In the genomic region with DNA sequence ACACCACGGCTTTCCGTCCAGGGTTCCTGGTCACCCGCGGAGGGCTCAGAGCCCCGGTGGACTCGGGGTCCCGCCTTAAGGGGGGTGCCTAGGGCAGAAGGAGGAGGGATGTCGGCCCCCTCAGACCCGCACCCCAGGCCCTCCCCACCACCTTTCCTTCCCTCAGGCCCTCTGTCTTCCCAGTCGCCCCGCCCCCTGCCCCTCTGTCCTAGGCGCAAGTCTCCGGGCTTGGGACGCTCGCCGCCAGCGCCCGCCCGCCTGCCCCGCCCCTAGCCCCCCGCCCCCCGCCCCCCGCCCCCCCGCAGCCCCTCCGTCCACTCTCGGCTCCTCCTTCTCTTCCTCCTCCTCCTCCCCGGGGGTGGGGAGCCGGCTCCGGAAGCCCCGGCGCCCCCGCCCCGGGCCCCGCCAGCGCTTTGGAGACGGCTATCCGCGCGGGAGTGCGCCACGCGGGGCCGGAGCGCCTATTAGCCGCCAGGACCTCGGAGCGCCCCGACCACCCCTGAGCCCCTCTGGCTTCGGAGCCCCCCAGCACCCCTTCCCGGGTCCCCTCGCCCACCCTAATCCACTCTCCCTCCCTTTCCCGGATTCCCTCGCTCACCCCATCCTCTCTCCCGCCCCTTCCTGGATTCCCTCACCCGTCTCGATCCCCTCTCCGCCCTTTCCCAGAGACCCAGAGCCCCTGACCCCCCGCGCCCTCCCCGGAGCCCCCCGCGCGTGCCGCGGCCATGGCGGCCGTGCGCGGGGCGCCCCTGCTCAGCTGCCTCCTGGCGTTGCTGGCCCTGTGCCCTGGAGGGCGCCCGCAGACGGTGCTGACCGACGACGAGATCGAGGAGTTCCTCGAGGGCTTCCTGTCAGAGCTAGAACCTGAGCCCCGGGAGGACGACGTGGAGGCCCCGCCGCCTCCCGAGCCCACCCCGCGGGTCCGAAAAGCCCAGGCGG, we compare ENCODE assay signal across 10 cellular contexts. TPM values are rescaled to one million over a fixed set of nuclear protein-coding genes. Genes with fewer than 3 reads are reported as not detected.
A peak's percentile ranks its signal among the peaks of the same experiment; 100 is the strongest.
DNase-seq lines count a peak whose midpoint lies in the region; ATAC-seq, FAIRE-seq and TF ChIP-seq lines count a peak whose summit lies in the region.
"Had no signal": no experiment of that assay in that cellular context is flagged by ENCODE, and none has a peak within 500 bp of the region (broad histone marks: within the 10 kb centered on the region; RNA-seq: fewer than 3 reads in every experiment).

A gene (plus strand): TSS at position 405 of the 939 bp plus-strand sequence. CDS start 321 bp downstream, at position 726.

- 8% methylated on average over 23 of the region's 89 CpGs for WGBS in K562 (ENCODE audit: insufficient coverage, low coverage, missing lambda C conversion rate)

- no TSS peak for BruUV-seq in K562 (replicated peaks; lab: Mats Ljungman, UMichigan)

- intact Hi-C loops in K562 (cut with micrococcal nuclease), result no loop called here

- no peaks in the 10 kb centered on the region for H3K79me2 ChIP-seq in K562 (ENCODE audit: control insufficient read depth, insufficient read depth, low read length)

- H3K4me1 ChIP-seq in K562 (replicated peaks in 1 of 2; ENCODE audit: control insufficient read depth in 2 of 2, insufficient read depth in 2 of 2, low read length in 2 of 2), result peaks cover 0 to 39% of the 10 kb centered on the region in 2 experiments; a peak in 4 of 5 replicates

- FAIRE-seq in K562 (lab: Jason Lieb, UNC), result no peak

- H3K27me3 ChIP-seq in BJ (ENCODE audit: control insufficient read depth, insufficient read depth, low read length) (no peaks in the 10 kb centered on the region), MG63 (no peaks in the 10 kb centered on the region), K562 (ENCODE audit: control insufficient read depth in 2 of 2, insufficient read depth in 2 of 2, low read length in 2 of 2) (peaks cover 17 to 39% of the 10 kb centered on the region in 2 experiments; a peak in 4 of 5 replicates)

- CTCF ChIA-PET in BJ (lab: Yijun Ruan, JAX) (interaction anchor here (2.1 kb wide), 1 partner anchor 32 kb away, joined by 6 read pairs; no protein-coding TSS in a partner anchor), K562 (lab: Yijun Ruan, JAX; ENCODE audit: low intra/inter-chr PET ratio) (no interaction called here)

- no peak for TF ChIP-seq RAD21 in K562 (CRISPR knock-in tag; conservative IDR thresholded peaks at IDR 0.05 in 1 of 2, IDR thresholded peaks at IDR 0.05 in 1 of 2)

- no peaks in the 10 kb centered on the region for H3K9me1 ChIP-seq in K562 (ENCODE audit: control insufficient read depth, insufficient read depth, low read length)

- TF ChIP-seq POLR2A in K562 (conservative IDR thresholded peaks at IDR 0.05), result no peak

- no peak within 1 kb of the TSS for H3K4me2 ChIP-seq in K562 (ENCODE audit: insufficient read depth, low read length)

- no peaks in the 10 kb centered on the region for H3K9me3 ChIP-seq in MG63
- no peaks in the 10 kb centered on the region for H3K9me3 ChIP-seq in K562 (replicated peaks; ENCODE audit: control insufficient read depth, insufficient read depth, low read depth, low read length)

- H3K36me3 ChIP-seq in BJ (ENCODE audit: control insufficient read depth, insufficient read depth, low read length), result peaks cover 22% of the 10 kb centered on the region
- peaks cover 23% of the 10 kb centered on the region for H3K36me3 ChIP-seq in MG63
- no peaks in the 10 kb centered on the region for H3K36me3 ChIP-seq in K562 (ENCODE audit: control insufficient read depth, insufficient read depth, low read length)

- in situ Hi-C loops in K562 (cut with MboI), result no loop called here

- ATAC-seq in K562 (0 out of 3 replicates have a peak, but pooled peaks have one; percentile 13), GM21423 (IDR thresholded peaks at IDR 0.05; ENCODE audit: unreplicated experiment) (no peak), HG02571 (IDR thresholded peaks at IDR 0.05; ENCODE audit: unreplicated experiment) (no peak)
- ATAC-seq: HCT116 had no signal

- H3K4me3 ChIP-seq in BJ (ENCODE audit: low read depth, low read length), result peak within 1 kb of the TSS; percentile 49
- peak within 1 kb of the TSS; percentile 78 for H3K4me3 ChIP-seq in MG63
- no peak within 1 kb of the TSS for H3K4me3 ChIP-seq in K562

- peak within 1 kb of the TSS in 1 of 2 experiments; percentile 35; a peak in 1 of 4 replicates for H3K9ac ChIP-seq in K562 (ENCODE audit: insufficient read depth in 1 of 2, low read depth in 2 of 2, low read length in 2 of 2)

- no peak for TF ChIP-seq EP300 in K562 (IDR thresholded peaks at IDR 0.05; ENCODE audit: low read length)

- DNase-seq in BJ (ENCODE audit: low read depth) (no peak), MG63 (peak; percentile 66), K562 (ENCODE audit: extremely low read depth in 1 of 4, low spot score in 3 of 4) (peak in 2 of 4 experiments; percentile 65), iris pigment epithelial cell (ENCODE audit: low read depth) (peak; percentile 39), activated gamma-delta T cell treated with Interleukin-2 at 50 U/mL for 16 hours (no peak)
- peak; percentile 52 for DNase-seq in stimulated activated CD8-positive, alpha-beta memory T cell treated with anti-CD3 and anti-CD28 coated beads, Interleukin-4, amount 100 ng/mL, for 48 hours

- POLR2A ChIA-PET in BJ (lab: Charles Lee) (no interaction called here), K562 (lab: Yijun Ruan, JAX) (interaction anchor here (2.7 kb wide), 1 partner anchor 11 kb away, joined by 16 read pairs; no protein-coding TSS in a partner anchor)

- H4K20me1 ChIP-seq in K562 (replicated peaks; ENCODE audit: control insufficient read depth, insufficient read depth, low read length), result 0 out of 2 replicates have a peak, but pooled peaks cover 7% of the 10 kb centered on the region

- no peak within 1 kb of the TSS for H2AFZ ChIP-seq in K562 (ENCODE audit: low read depth, low read length)

- TF ChIP-seq CTCF in BJ (IDR thresholded peaks at IDR 0.05; ENCODE audit: insufficient read depth, low read depth, low read length), result no peak
- 0 out of 6 replicates have a peak, but pooled peaks of 1 of the 3 experiments have one; percentile 8 for TF ChIP-seq CTCF in K562 (IDR thresholded peaks at IDR 0.05 in 2 of 3, conservative IDR thresholded peaks at IDR 0.05 in 1 of 3; ENCODE audit: insufficient read depth in 2 of 3, low read depth in 1 of 3, low read length in 3 of 3)

- no peak within 1 kb of the TSS for H3K27ac ChIP-seq in K562 (ENCODE audit: extremely low read depth, low read depth, low read length)
- H3K27ac ChIP-seq: epithelial cell of prostate had no signal

TF ChIP-seq in K562, 482 proteins besides CTCF, POLR2A, EP300 and RAD21 (continues in another document):
- TF ChIP-seq ZNF431 (CRISPR knock-in tag; IDR thresholded peaks at IDR 0.05), result no peak
- TF ChIP-seq ZNF175 (CRISPR knock-in tag; IDR thresholded peaks at IDR 0.05; ENCODE audit: low read depth), result no peak
- TF ChIP-seq C11orf30 (IDR thresholded peaks at IDR 0.05; ENCODE audit: low read depth), result no peak
- TF ChIP-seq, protein P1, sequence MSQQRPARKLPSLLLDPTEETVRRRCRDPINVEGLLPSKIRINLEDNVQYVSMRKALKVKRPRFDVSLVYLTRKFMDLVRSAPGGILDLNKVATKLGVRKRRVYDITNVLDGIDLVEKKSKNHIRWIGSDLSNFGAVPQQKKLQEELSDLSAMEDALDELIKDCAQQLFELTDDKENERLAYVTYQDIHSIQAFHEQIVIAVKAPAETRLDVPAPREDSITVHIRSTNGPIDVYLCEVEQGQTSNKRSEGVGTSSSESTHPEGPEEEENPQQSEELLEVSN (IDR thresholded peaks at IDR 0.05; ENCODE audit: borderline replicate concordance in 1 of 2, extremely low read depth in 1 of 2, insufficient read depth in 1 of 2, insufficient read length in 1 of 2, low read depth in 1 of 2, low read length in 1 of 2, poor library complexity in 1 of 2, severe bottlenecking in 1 of 2), result peak in 1 of 2 experiments; percentile 25

RNA-seq across cellular contexts. Expression of the gene that starts here (rescaled TPM):
- polyA plus RNA-seq in BJ (2011; rRNA removed) (45.7 and 117 TPM in 2 replicates), K562 (2011; rRNA removed) (0.43 and 1.1 TPM in 2 replicates), K562 (2014; fragmentation: Illumina TruSeq; extraction: Trizol) (0.30 and 0.69 TPM in 2 replicates), K562 (2014; fragmentation: Nextera tagmentation; extraction: Ambion mirVana) (under 1 TPM in 1 of 2 experiments, not detected in 1; 0.04 TPM), K562 (2014; rRNA removed) (0.03 TPM in 1 of 2 replicates, not detected in the other)
- polyA minus RNA-seq in BJ (2011; rRNA and poly(A)+ RNA removed), result 98.1 and 175 TPM in 2 replicates
- 36.8 and 45.8 TPM in 2 replicates for total RNA-seq in MG63 (2014; rRNA removed; shearing (Covaris generic); ENCODE audit: low replicate concordance)
- total RNA-seq in K562 (2011; cell fraction: chromatin; rRNA removed; ENCODE audit: low replicate concordance), result 1.3 and 8.8 TPM in 2 replicates
- 4.2 and 6.2 TPM in 2 replicates for total RNA-seq in K562 (2011; cell fraction: nucleolus; rRNA removed)
- total RNA-seq in K562 (2011; cell fraction: nucleoplasm; rRNA removed), result 3.3 and 4.3 TPM in 2 replicates
- total RNA-seq in K562 (2014; rRNA removed) (0.53 TPM in 1 of 2 replicates, not detected in the other), K562 (2014; rRNA removed; fragmentation: Illumina TruSeq; extraction: Trizol) (0.15 TPM in 1 of 2 replicates, not detected in the other), K562 (2015; rRNA removed; fragmentation: Illumina TruSeq; extraction: Trizol) (0.36 TPM in 1 of 2 replicates, not detected in the other), K562 (2021) (0.78 and 0.87 TPM in 2 replicates)
- 0.48 and 0.60 TPM in 2 replicates for polyA plus RNA-seq in K562 (2011; cell fraction: cytosol; rRNA removed)
- polyA plus RNA-seq in K562 (2011; cell fraction: nucleus; rRNA removed), result 5.3 and 8.2 TPM in 2 replicates
- polyA plus RNA-seq in K562 (2012), result 0.57 and 1.3 TPM in 2 replicates
- 0.39 and 0.46 TPM in 2 replicates for polyA minus RNA-seq in K562 (2011; rRNA and poly(A)+ RNA removed)
- polyA minus RNA-seq in K562 (2011; cell fraction: cytosol; rRNA and poly(A)+ RNA removed), result 1.0 and 1.8 TPM in 2 replicates
- 0.67 and 1.1 TPM in 2 replicates for polyA minus RNA-seq in K562 (2011; cell fraction: nucleus; rRNA and poly(A)+ RNA removed)

Comparison
In these comparisons a context has a peak if more than half of its experiments do, and no peak if none do; other contexts are left out.
1. DNase-seq: peak in MG63 (single experiment), iris pigment epithelial cell (single experiment) and stimulated activated CD8-positive, alpha-beta memory T cell treated with anti-CD3 and anti-CD28 coated beads, Interleukin-4, amount 100 ng/mL, for 48 hours (single experiment); none in BJ (single experiment) and activated gamma-delta T cell treated with Interleukin-2 at 50 U/mL for 16 hours (single experiment).